8 cellular contexts compared by ENCODE assay signal in the genomic region with DNA sequence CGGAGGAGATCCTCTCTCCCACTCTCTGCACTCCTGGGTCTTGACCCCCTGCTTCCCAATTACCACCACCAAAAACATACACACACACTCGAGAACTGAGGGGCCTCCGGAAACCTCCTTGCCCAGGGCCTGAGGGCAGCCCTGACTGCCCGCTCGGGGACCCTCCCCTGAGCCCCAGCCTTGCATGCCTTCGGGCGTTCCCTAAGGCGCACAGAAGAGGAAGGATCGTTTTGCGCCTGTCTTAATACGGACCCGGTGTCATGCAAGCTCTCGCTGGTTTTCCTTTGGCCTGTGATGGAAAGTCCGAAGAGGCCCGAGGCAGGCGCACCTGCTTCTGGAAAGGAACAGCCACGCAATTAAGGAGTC. TPM values are rescaled to one million over a fixed set of nuclear protein-coding genes. Genes with fewer than 3 reads are reported as not detected.
A peak's percentile ranks its signal among the peaks of the same experiment; 100 is the strongest.
DNase-seq lines count a peak whose midpoint lies in the region; ATAC-seq and TF ChIP-seq lines count a peak whose summit lies in the region.

No MANE protein-coding gene starts in this region.

- H3K9me3 ChIP-seq in right atrium auricular region (no peaks in the 10 kb centered on the region), SJSA1 (replicated peaks) (no peaks in the 10 kb centered on the region), thymus (ENCODE audit: control insufficient read depth) (no peaks in the 10 kb centered on the region), WERI-Rb-1 (ENCODE audit: severe bottlenecking) (no peaks in the 10 kb centered on the region)

- H3K9me3 Mint-ChIP-seq in immature natural killer cell: peaks cover 0 to 5% (median 0%) of the 10 kb centered on the region in 6 donors
- H3K9me3 Mint-ChIP-seq in activated T-helper 1 cell treated with anti-CD3 and anti-CD28 coated beads, Interleukin-12 subunit alpha, Interleukin-12 subunit beta, Interleukin-2, Interleukin-4 antibody, amounts not matched to agents 30 ng/mL and 10 ng/mL and 1 ng/mL, durations not matched to agents 14 hours and 24 hours and 36 hours: no peaks in the 10 kb centered on the region

- H3K4me3 ChIP-seq in right atrium auricular region (peak overlapping the region in 1 of 2 donors; percentile 54), SJSA1 (peak overlapping the region; percentile 34), thymus (ENCODE audit: low read length) (peak overlapping the region; percentile 73), WERI-Rb-1 (ENCODE audit: low read depth, low read length) (no peak overlapping the region)

- H3K27me3 ChIP-seq in right atrium auricular region (peaks cover 0 to 18% of the 10 kb centered on the region in 2 donors), SJSA1 (replicated peaks) (peaks cover 57% of the 10 kb centered on the region), thymus (ENCODE audit: control insufficient read depth, insufficient read depth) (peaks cover 35% of the 10 kb centered on the region), WERI-Rb-1 (ENCODE audit: insufficient read depth, low read depth, severe bottlenecking) (peaks cover 94% of the 10 kb centered on the region)

- peak; percentile 10 for ATAC-seq in Right ventricle myocardium superior (ENCODE audit: poor library complexity)

- no peak for DNase-seq in Right ventricle myocardium superior
- no peak for DNase-seq in right atrium auricular region (ENCODE audit: low spot score)
- DNase-seq in SJSA1 (ENCODE audit: low read depth in 1 of 2, low spot score in 2 of 2): no peak
- no peak for DNase-seq in immature natural killer cell
- no peak for DNase-seq in WERI-Rb-1
- no peak for DNase-seq in retina
- no peak for DNase-seq in activated T-helper 1 cell treated with anti-CD3 and anti-CD28 coated beads, Interleukin-12 subunit alpha, Interleukin-12 subunit beta, Interleukin-2, Interleukin-4 antibody, amounts not matched to agents 30 ng/mL and 10 ng/mL and 1 ng/mL, durations not matched to agents 14 hours and 24 hours and 36 hours (ENCODE audit: low spot score)

- H3K4me1 ChIP-seq in right atrium auricular region (peaks cover 0 to 16% of the 10 kb centered on the region in 2 donors), SJSA1 (replicated peaks) (peaks cover 2% of the 10 kb centered on the region; the same call in 1 of the 2 replicates), thymus (ENCODE audit: control insufficient read depth, insufficient read depth, low read length) (peaks cover 20% of the 10 kb centered on the region)

- H3K36me3 Mint-ChIP-seq in immature natural killer cell: no peaks in the 10 kb centered on the region
- H3K36me3 Mint-ChIP-seq in activated T-helper 1 cell treated with anti-CD3 and anti-CD28 coated beads, Interleukin-12 subunit alpha, Interleukin-12 subunit beta, Interleukin-2, Interleukin-4 antibody, amounts not matched to agents 30 ng/mL and 10 ng/mL and 1 ng/mL, durations not matched to agents 14 hours and 24 hours and 36 hours (ENCODE audit: low read depth): no peaks in the 10 kb centered on the region

- peaks cover 22 to 31% (median 25%) of the 10 kb centered on the region in 3 donors for H3K27me3 Mint-ChIP-seq in immature natural killer cell (ENCODE audit: low read depth in 3 of 3)
- peaks cover 66% of the 10 kb centered on the region for H3K27me3 Mint-ChIP-seq in activated T-helper 1 cell treated with anti-CD3 and anti-CD28 coated beads, Interleukin-12 subunit alpha, Interleukin-12 subunit beta, Interleukin-2, Interleukin-4 antibody, amounts not matched to agents 30 ng/mL and 10 ng/mL and 1 ng/mL, durations not matched to agents 14 hours and 24 hours and 36 hours (ENCODE audit: insufficient read depth)

- WGBS in thymus: 61% methylated on average over 17 of the region's 17 CpGs

- intact Hi-C loops in Right ventricle myocardium superior (cut with DNase I): no loop called here
- intact Hi-C loops in activated T-helper 1 cell treated with anti-CD3 and anti-CD28 coated beads, Interleukin-12 subunit alpha, Interleukin-12 subunit beta, Interleukin-2, Interleukin-4 antibody, amounts not matched to agents 30 ng/mL and 10 ng/mL and 1 ng/mL, durations not matched to agents 14 hours and 24 hours and 36 hours (cut with micrococcal nuclease): loop anchor here (1.0 to 10.0 kb wide), 3 partner anchors 10 to 209 kb away; no protein-coding TSS in a partner anchor

- H3K4me1 Mint-ChIP-seq in immature natural killer cell: peaks cover 11 to 19% of the 10 kb centered on the region in 2 donors
- peaks cover 11% of the 10 kb centered on the region for H3K4me1 Mint-ChIP-seq in activated T-helper 1 cell treated with anti-CD3 and anti-CD28 coated beads, Interleukin-12 subunit alpha, Interleukin-12 subunit beta, Interleukin-2, Interleukin-4 antibody, amounts not matched to agents 30 ng/mL and 10 ng/mL and 1 ng/mL, durations not matched to agents 14 hours and 24 hours and 36 hours (ENCODE audit: low read depth)

- H3K36me3 ChIP-seq in right atrium auricular region (no peaks in the 10 kb centered on the region), SJSA1 (no peaks in the 10 kb centered on the region), thymus (ENCODE audit: control insufficient read depth, insufficient read depth) (no peaks in the 10 kb centered on the region), WERI-Rb-1 (no peaks in the 10 kb centered on the region)

- TF ChIP-seq CTCF in right atrium auricular region (IDR thresholded peaks at IDR 0.05) (no peak), WERI-Rb-1 (IDR thresholded peaks at IDR 0.05; ENCODE audit: low read depth, low read length) (no peak)

- no peak overlapping the region for H3K27ac ChIP-seq in right atrium auricular region
- no peak overlapping the region for H3K27ac ChIP-seq in SJSA1
- H3K27ac ChIP-seq in thymus (ENCODE audit: low read depth): no peak overlapping the region
- no peak overlapping the region for H3K27ac ChIP-seq in WERI-Rb-1

- H3K4me3 Mint-ChIP-seq in immature natural killer cell: peak overlapping the region in 4 of 5 donors; percentile 29 to 70 (median 48)
- H3K4me3 Mint-ChIP-seq in activated T-helper 1 cell treated with anti-CD3 and anti-CD28 coated beads, Interleukin-12 subunit alpha, Interleukin-12 subunit beta, Interleukin-2, Interleukin-4 antibody, amounts not matched to agents 30 ng/mL and 10 ng/mL and 1 ng/mL, durations not matched to agents 14 hours and 24 hours and 36 hours: no peak overlapping the region

- H3K27ac Mint-ChIP-seq in immature natural killer cell: no peak overlapping the region
- no peak overlapping the region for H3K27ac Mint-ChIP-seq in activated T-helper 1 cell treated with anti-CD3 and anti-CD28 coated beads, Interleukin-12 subunit alpha, Interleukin-12 subunit beta, Interleukin-2, Interleukin-4 antibody, amounts not matched to agents 30 ng/mL and 10 ng/mL and 1 ng/mL, durations not matched to agents 14 hours and 24 hours and 36 hours

RNA-seq across cellular contexts. Expression of gene POU3F3, which starts 19.8 kb away (rescaled TPM):
- total RNA-seq in Right ventricle myocardium superior: not detected
- under 1 TPM in 1 of 2 donors, not detected in 1; 0.79 TPM for total RNA-seq in right atrium auricular region
- 0.11 TPM in 1 of 2 replicates, not detected in the other for total RNA-seq in SJSA1 (2014; rRNA removed; shearing (Covaris generic))
- not detected for polyA plus RNA-seq in immature natural killer cell
- polyA plus RNA-seq in thymus: 0.82 TPM
- not detected in 2 replicates for total RNA-seq in activated T-helper 1 cell treated with anti-CD3 and anti-CD28 coated beads, Interleukin-12 subunit alpha, Interleukin-12 subunit beta, Interleukin-2, Interleukin-4 antibody, amounts not matched to agents 30 ng/mL and 10 ng/mL and 1 ng/mL, durations not matched to agents 14 hours and 24 hours and 36 hours
